2 cellular contexts compared by ENCODE assay signal in the genomic region with DNA sequence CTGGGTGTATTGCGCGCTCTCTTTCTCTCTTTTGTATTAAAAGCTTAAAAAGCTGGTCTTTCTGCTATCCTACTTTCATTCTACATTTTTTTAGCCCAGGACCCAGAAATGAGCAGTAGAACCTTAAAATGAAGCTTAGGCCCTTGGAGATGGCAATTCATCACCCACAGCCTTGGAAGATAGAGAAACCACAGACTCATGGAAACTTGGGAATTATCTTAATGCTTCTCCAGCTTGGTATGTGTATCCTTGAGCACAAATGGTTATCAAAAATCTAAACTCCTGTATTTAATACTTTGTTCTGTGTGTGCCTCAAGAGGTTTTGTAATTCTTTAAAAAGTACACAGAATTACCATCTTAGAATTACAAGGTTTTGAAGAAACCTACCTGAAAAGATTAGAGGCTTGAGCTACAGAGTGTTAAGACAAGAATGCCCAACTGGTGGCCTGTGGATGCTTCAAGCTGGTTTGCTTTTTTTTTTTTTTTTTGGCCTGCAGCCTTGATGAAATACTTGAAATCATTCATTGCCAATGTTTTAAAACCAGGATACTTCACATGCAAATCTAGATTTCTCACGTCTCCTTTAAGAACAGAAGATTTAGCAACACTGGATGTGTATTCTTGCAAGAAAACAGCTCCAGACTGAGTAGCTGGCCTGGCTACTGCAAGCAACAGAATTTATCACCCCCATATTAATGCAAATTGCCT.
TF ChIP-seq lines count a peak whose summit lies in the region.

No MANE protein-coding gene starts in this region.

TF ChIP-seq in SK-N-SH, 30 proteins besides CTCF, POLR2A, EP300 and RAD21:
- TF ChIP-seq FOXJ3 (CRISPR knock-in tag; IDR thresholded peaks at IDR 0.05) (no peak), TAF1 (IDR thresholded peaks at IDR 0.05; ENCODE audit: borderline replicate concordance, low read depth, low read length) (no peak), GATA2 (CRISPR knock-in tag; IDR thresholded peaks at IDR 0.05) (no peak), TCF12 (IDR thresholded peaks at IDR 0.05) (no peak), POLR2AphosphoS5 (IDR thresholded peaks at IDR 0.05; ENCODE audit: low read depth, low read length) (no peak), RFX5 (IDR thresholded peaks at IDR 0.05; ENCODE audit: low read length) (no peak), FOSL2 (IDR thresholded peaks at IDR 0.05; ENCODE audit: borderline replicate concordance, low read depth) (no peak), NFIC (IDR thresholded peaks at IDR 0.05; ENCODE audit: borderline replicate concordance) (no peak), CHD2 (IDR thresholded peaks at IDR 0.05; ENCODE audit: low read length, partially characterized antibody) (no peak)
- TF ChIP-seq, protein P1, sequence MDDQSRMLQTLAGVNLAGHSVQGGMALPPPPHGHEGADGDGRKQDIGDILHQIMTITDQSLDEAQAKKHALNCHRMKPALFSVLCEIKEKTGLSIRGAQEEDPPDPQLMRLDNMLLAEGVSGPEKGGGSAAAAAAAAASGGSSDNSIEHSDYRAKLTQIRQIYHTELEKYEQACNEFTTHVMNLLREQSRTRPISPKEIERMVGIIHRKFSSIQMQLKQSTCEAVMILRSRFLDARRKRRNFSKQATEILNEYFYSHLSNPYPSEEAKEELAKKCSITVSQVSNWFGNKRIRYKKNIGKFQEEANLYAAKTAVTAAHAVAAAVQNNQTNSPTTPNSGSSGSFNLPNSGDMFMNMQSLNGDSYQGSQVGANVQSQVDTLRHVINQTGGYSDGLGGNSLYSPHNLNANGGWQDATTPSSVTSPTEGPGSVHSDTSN (IDR thresholded peaks at IDR 0.05), result no peak
- TF ChIP-seq, protein P2, sequence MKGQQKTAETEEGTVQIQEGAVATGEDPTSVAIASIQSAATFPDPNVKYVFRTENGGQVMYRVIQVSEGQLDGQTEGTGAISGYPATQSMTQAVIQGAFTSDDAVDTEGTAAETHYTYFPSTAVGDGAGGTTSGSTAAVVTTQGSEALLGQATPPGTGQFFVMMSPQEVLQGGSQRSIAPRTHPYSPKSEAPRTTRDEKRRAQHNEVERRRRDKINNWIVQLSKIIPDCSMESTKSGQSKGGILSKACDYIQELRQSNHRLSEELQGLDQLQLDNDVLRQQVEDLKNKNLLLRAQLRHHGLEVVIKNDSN (IDR thresholded peaks at IDR 0.05; ENCODE audit: borderline replicate concordance, low read depth), result no peak

TF ChIP-seq in H1, 55 proteins besides CTCF, POLR2A, EP300 and RAD21:
- no peak for TF ChIP-seq NANOG (IDR thresholded peaks at IDR 0.05; ENCODE audit: insufficient read depth, low read depth, low read length, poor library complexity, severe bottlenecking)
- TF ChIP-seq YY1 (IDR thresholded peaks at IDR 0.05; ENCODE audit: low read depth, low read length), result no peak
- TF ChIP-seq SP1 (IDR thresholded peaks at IDR 0.05; ENCODE audit: low read depth, low read length), result no peak
- no peak for TF ChIP-seq GTF2F1 (IDR thresholded peaks at IDR 0.05; ENCODE audit: borderline replicate concordance, low read depth, low read length)
- no peak for TF ChIP-seq POLR2AphosphoS5 (IDR thresholded peaks at IDR 0.05; ENCODE audit: low read depth, low read length)
- no peak for TF ChIP-seq PHF8 (conservative IDR thresholded peaks at IDR 0.05; ENCODE audit: low read depth, low read length)
- no peak for TF ChIP-seq EGR1 (IDR thresholded peaks at IDR 0.05; ENCODE audit: borderline replicate concordance, low read depth, low read length)
